19 cellular contexts compared by ENCODE assay signal in the genomic region with DNA sequence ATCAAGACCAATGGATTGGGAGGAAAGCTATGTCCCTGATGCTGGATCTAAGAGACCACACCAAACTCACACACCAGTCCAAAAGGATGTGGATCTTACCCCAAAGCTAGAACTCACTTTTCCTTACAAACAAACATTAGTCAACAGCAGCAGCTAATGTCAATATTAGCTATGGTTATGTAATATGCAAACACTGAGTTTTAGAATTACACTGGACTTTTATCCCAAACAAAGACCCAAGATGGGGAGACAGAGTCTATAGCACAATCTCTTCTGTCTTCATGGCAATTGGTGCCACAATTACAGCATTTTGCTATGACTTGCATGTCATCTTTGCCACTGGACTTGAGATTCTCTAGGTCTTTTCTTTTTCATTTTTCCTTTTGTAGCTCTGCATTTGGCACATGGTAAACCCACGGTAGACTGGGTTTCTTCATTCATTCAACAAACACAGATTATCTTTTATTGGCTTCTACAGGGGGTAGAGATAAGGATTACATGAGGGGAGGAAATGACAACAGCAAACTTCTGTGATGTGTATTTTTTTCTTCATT. TPM values are rescaled to one million over a fixed set of nuclear protein-coding genes. Genes with fewer than 3 reads are reported as not detected.
DNase-seq lines count a peak whose midpoint lies in the region; ATAC-seq, FAIRE-seq and TF ChIP-seq lines count a peak whose summit lies in the region.
"Had no signal": no experiment of that assay in that cellular context is flagged by ENCODE, and none has a peak within 500 bp of the region (broad histone marks: within the 10 kb centered on the region; RNA-seq: fewer than 3 reads in every experiment).

No MANE protein-coding gene starts in this region.

- no peak overlapping the region for H3K9ac ChIP-seq in BLaER1 treated with 17β-estradiol and CSF1 and Interleukin-3, amounts not matched to agents 10 nM and 100 nM
- H3K9ac ChIP-seq in HepG2 (ENCODE audit: insufficient read depth, low read depth, low read length) = peak overlapping the region; percentile 5; the same call in 1 of the 2 replicates
- H3K9ac ChIP-seq: GM23248 had no signal

- BruUV-seq in HepG2 (replicated peaks; lab: Mats Ljungman, UMichigan) = no TSS peak

- H3K27me3 ChIP-seq in BLaER1 treated with 17β-estradiol and CSF1 and Interleukin-3, amounts not matched to agents 10 nM and 100 nM = no peaks in the 10 kb centered on the region
- no peaks in the 10 kb centered on the region for H3K27me3 ChIP-seq in HepG2 (ENCODE audit: control insufficient read depth in 1 of 2, insufficient read depth in 2 of 2, low read length in 2 of 2)
- H3K27me3 ChIP-seq: SJCRH30 had no signal

- 0 out of 4 replicates have a peak, but pooled peaks of 1 of the 2 experiments have one; percentile 34 for TF ChIP-seq POLR2A in HepG2 (IDR thresholded peaks at IDR 0.05; ENCODE audit: insufficient read depth in 1 of 2, low read depth in 2 of 2, low read length in 2 of 2)

- peak; percentile 50; the same call in 1 of the 2 replicates for TF ChIP-seq RAD21 in HepG2 (CRISPR knock-in tag; IDR thresholded peaks at IDR 0.05)

- POLR2A ChIA-PET in HepG2 (lab: Yijun Ruan, JAX) = interaction anchor here (1.1 to 5.2 kb wide), 15 partner anchors 10 to 1060 kb away, joined by 3 to 66 read pairs (median 6); partner anchors contain the start of genes ACTR2, CEP68 and SPRED2

- no peak overlapping the region for H3K4me3 ChIP-seq in BLaER1 treated with 17β-estradiol and CSF1 and Interleukin-3, amounts not matched to agents 10 nM and 100 nM
- peak overlapping the region in 2 of 3 experiments; percentile 5 to 21; a peak in 3 of 6 replicates for H3K4me3 ChIP-seq in HepG2 (replicated peaks in 1 of 3; ENCODE audit: insufficient read depth in 1 of 3, low read depth in 2 of 3, low read length in 3 of 3)
- H3K4me3 ChIP-seq: GM23248, SJCRH30 had no signal

- H4K20me1 ChIP-seq in BLaER1 treated with 17β-estradiol and CSF1 and Interleukin-3, amounts not matched to agents 10 nM and 100 nM = peaks cover 47 to 100% (median 83%) of the 10 kb centered on the region in 11 experiments; a peak in 21 of 22 replicates
- no peaks in the 10 kb centered on the region for H4K20me1 ChIP-seq in HepG2 (ENCODE audit: insufficient read depth, low read length)

- no peaks in the 10 kb centered on the region for H3K9me3 ChIP-seq in BLaER1 treated with 17β-estradiol and CSF1 and Interleukin-3, amounts not matched to agents 10 nM and 100 nM (replicated peaks in 1 of 11)
- no peaks in the 10 kb centered on the region for H3K9me3 ChIP-seq in KOPT-K1 (ENCODE audit: insufficient read depth, low read length, poor library complexity, severe bottlenecking)
- H3K9me3 ChIP-seq in HepG2 (ENCODE audit: low read length) = no peaks in the 10 kb centered on the region
- H3K9me3 ChIP-seq: SJCRH30 had no signal

- no peak overlapping the region for H3K27ac ChIP-seq in BLaER1 treated with 17β-estradiol and CSF1 and Interleukin-3, amounts not matched to agents 10 nM and 100 nM
- H3K27ac ChIP-seq in KOPT-K1 (ENCODE audit: low read depth, low read length, poor library complexity, severe bottlenecking) (peak overlapping the region; percentile 21), VCaP (peak overlapping the region; percentile 73), HepG2 (ENCODE audit: extremely low read length, insufficient read depth, low read length) (peak overlapping the region; percentile 67)
- H3K27ac ChIP-seq: GM23248, RWPE1, SJCRH30 had no signal

- CTCF ChIA-PET in HepG2 (lab: Yijun Ruan, JAX; ENCODE audit: low intra/inter-chr PET ratio, low total read pairs) = no interaction called here

- peaks cover 0 to 17% (median 7%) of the 10 kb centered on the region in 11 experiments; a peak in 10 of 22 replicates for H3K36me3 ChIP-seq in BLaER1 treated with 17β-estradiol and CSF1 and Interleukin-3, amounts not matched to agents 10 nM and 100 nM
- H3K36me3 ChIP-seq in KOPT-K1 (ENCODE audit: insufficient read depth, low read length) (no peaks in the 10 kb centered on the region), HepG2 (replicated peaks in 1 of 2; ENCODE audit: control insufficient read depth in 1 of 2, insufficient read depth in 2 of 2, low read length in 2 of 2) (peaks cover 0 to 24% of the 10 kb centered on the region in 2 experiments; a peak in 3 of 5 replicates)
- H3K36me3 ChIP-seq: SJCRH30 had no signal

- DNase-seq in HepG2 (ENCODE audit: low spot score) (peak; percentile 96), hepatic stellate cell (ENCODE audit: low spot score) (no peak), GM19239 (ENCODE audit: insufficient read length, low spot score) (no peak)
- DNase-seq: AML-193; CD8-positive, alpha-beta T cell; EL; GM23248; Karpas-422; NCI-H1417; NCI-H2029 treated with DMSO at 0.1 percent for 48 hours; NCI-H510A; SJCRH30; SW 1271 had no signal

- H3K4me2 ChIP-seq in BLaER1 treated with 17β-estradiol and CSF1 and Interleukin-3, amounts not matched to agents 10 nM and 100 nM = peak overlapping the region in 6 of 11 experiments; percentile 81 to 94 (median 84); a peak in 2 of 22 replicates
- H3K4me2 ChIP-seq in HepG2 (ENCODE audit: low read depth, low read length) = peak overlapping the region; percentile 60

- peaks cover 93% of the 10 kb centered on the region for H3K79me2 ChIP-seq in HepG2 (ENCODE audit: insufficient read depth, low read length)

- H3K4me1 ChIP-seq in BLaER1 treated with 17β-estradiol and CSF1 and Interleukin-3, amounts not matched to agents 10 nM and 100 nM = peaks cover 53 to 85% (median 69%) of the 10 kb centered on the region in 10 experiments
- peaks cover 95% of the 10 kb centered on the region for H3K4me1 ChIP-seq in HepG2 (ENCODE audit: insufficient read depth, low read length)

- peak; percentile 96 for FAIRE-seq in HepG2 (lab: Jason Lieb, UNC)
- FAIRE-seq in GM19239 (lab: Jason Lieb, UNC) = no peak

- WGBS in HepG2 (ENCODE audit: low lambda C conversion rate) = 0% methylated on average over 1 of the region's 1 CpG

- no peak overlapping the region for H2AFZ ChIP-seq in HepG2 (ENCODE audit: low read length)
- H2AFZ ChIP-seq: GM23248 had no signal

- TF ChIP-seq EP300 in HepG2 (IDR thresholded peaks at IDR 0.05; ENCODE audit: low read depth in 2 of 2, low read length in 2 of 2) (peak; percentile 90 to 100), HepG2 (CRISPR knock-in tag; IDR thresholded peaks at IDR 0.05; ENCODE audit: borderline replicate concordance) (peak; percentile 98)

- TF ChIP-seq CTCF in VCaP (conservative IDR thresholded peaks at IDR 0.05) (no peak), HepG2 (CRISPR knock-in tag; IDR thresholded peaks at IDR 0.05) (no peak)

- in situ Hi-C loops in HepG2 (cut with HindIII; ENCODE audit: extremely low pct_ligation_motif_present, low pct_unique_long_range_greater_than_20kb) = no loop called here

- ATAC-seq in HepG2 (peak; percentile 78), GM21390 (IDR thresholded peaks at IDR 0.05; ENCODE audit: unreplicated experiment) (no peak), HG03108 (IDR thresholded peaks at IDR 0.05; ENCODE audit: unreplicated experiment) (no peak)
- ATAC-seq: CD8-positive, alpha-beta T cell had no signal

- intact Hi-C loops in HepG2 (cut with micrococcal nuclease; ENCODE audit: unreplicated experiment) = loop anchor here (1.0 kb wide), 1 partner anchor 9 kb away; no protein-coding TSS in a partner anchor

TF ChIP-seq in HepG2, 621 proteins besides CTCF, POLR2A, EP300 and RAD21 (continues in another document):
- TF ChIP-seq, protein P1, sequence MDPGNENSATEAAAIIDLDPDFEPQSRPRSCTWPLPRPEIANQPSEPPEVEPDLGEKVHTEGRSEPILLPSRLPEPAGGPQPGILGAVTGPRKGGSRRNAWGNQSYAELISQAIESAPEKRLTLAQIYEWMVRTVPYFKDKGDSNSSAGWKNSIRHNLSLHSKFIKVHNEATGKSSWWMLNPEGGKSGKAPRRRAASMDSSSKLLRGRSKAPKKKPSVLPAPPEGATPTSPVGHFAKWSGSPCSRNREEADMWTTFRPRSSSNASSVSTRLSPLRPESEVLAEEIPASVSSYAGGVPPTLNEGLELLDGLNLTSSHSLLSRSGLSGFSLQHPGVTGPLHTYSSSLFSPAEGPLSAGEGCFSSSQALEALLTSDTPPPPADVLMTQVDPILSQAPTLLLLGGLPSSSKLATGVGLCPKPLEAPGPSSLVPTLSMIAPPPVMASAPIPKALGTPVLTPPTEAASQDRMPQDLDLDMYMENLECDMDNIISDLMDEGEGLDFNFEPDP (CRISPR knock-in tag; conservative IDR thresholded peaks at IDR 0.05) = no peak
- TF ChIP-seq ZKSCAN5 (CRISPR knock-in tag; IDR thresholded peaks at IDR 0.05) (no peak), RBAK (CRISPR knock-in tag; IDR thresholded peaks at IDR 0.05) (no peak), SOX5 (CRISPR knock-in tag; IDR thresholded peaks at IDR 0.05; ENCODE audit: borderline replicate concordance) (peak; percentile 98), FOXK1 (CRISPR knock-in tag; IDR thresholded peaks at IDR 0.05; ENCODE audit: borderline replicate concordance, low read depth) (peak; percentile 97), POLR2AphosphoS5 (IDR thresholded peaks at IDR 0.05; ENCODE audit: low read depth, low read length) (peak; percentile 39; the same call in 1 of the 2 replicates), SRSF4 (IDR thresholded peaks at IDR 0.05; ENCODE audit: low read depth, low read length, poor library complexity, severe bottlenecking) (no peak), NFYB (CRISPR knock-in tag; IDR thresholded peaks at IDR 0.05) (no peak)

RNA-seq across cellular contexts. Expression of gene SPRED2, which starts 59.0 kb away (rescaled TPM):
- 13.0 and 17.7 TPM in 2 replicates for total RNA-seq in HepG2 (2016; rRNA removed; fragmentation: Illumina TruSeq; extraction: Trizol)
- 8.2 and 14.6 TPM in 2 replicates for total RNA-seq in HepG2 (2016; cell fraction: cytosol; rRNA removed; fragmentation: Illumina TruSeq; extraction: Trizol; ENCODE audit: low read depth)
- total RNA-seq in HepG2 (2016; cell fraction: insoluble cytoplasmic fraction; rRNA removed; fragmentation: Illumina TruSeq; extraction: Trizol) = 13.6 and 15.0 TPM in 2 replicates
- total RNA-seq in HepG2 (2016; cell fraction: membrane; rRNA removed; fragmentation: Illumina TruSeq; extraction: Trizol) = 14.7 and 17.3 TPM in 2 replicates
- 17.1 and 21.0 TPM in 2 replicates for total RNA-seq in HepG2 (2016; cell fraction: nucleus; rRNA removed; fragmentation: Illumina TruSeq; extraction: Trizol)
- polyA plus RNA-seq in HepG2 (2011; rRNA removed) = 34.4 and 37.0 TPM in 2 replicates
- polyA plus RNA-seq in HepG2 (2011; cell fraction: cytosol; rRNA removed) = 35.1 and 36.7 TPM in 2 replicates
- polyA plus RNA-seq in HepG2 (2011; cell fraction: nucleus; rRNA removed) = 42.3 and 51.3 TPM in 2 replicates
- 50.2 and 57.7 TPM in 2 replicates for polyA plus RNA-seq in HepG2 (2012)
- polyA plus RNA-seq in HepG2 (2016; cell fraction: cytosol; fragmentation: Illumina TruSeq; extraction: Trizol; ENCODE audit: low read depth) = 7.2 and 7.7 TPM in 2 replicates
- 35.3 and 42.4 TPM in 2 replicates for polyA plus RNA-seq in HepG2 (2016; cell fraction: insoluble cytoplasmic fraction; fragmentation: Illumina TruSeq; extraction: Trizol; ENCODE audit: low read depth)
- 18.9 and 19.9 TPM in 2 replicates for polyA plus RNA-seq in HepG2 (2016; cell fraction: membrane; fragmentation: Illumina TruSeq; extraction: Trizol; ENCODE audit: low read depth)
- 39.6 and 40.2 TPM in 2 replicates for polyA plus RNA-seq in HepG2 (2016; cell fraction: nucleus; fragmentation: Illumina TruSeq; extraction: Trizol; ENCODE audit: insufficient read depth, low read depth)
- polyA minus RNA-seq in HepG2 (2011; rRNA and poly(A)+ RNA removed; ENCODE audit: low replicate concordance) = 4.9 and 74.4 TPM in 2 replicates
- 42.6 and 50.6 TPM in 2 replicates for polyA minus RNA-seq in HepG2 (2011; cell fraction: cytosol; rRNA and poly(A)+ RNA removed)
- 36.3 and 43.9 TPM in 2 replicates for polyA minus RNA-seq in HepG2 (2011; cell fraction: nucleus; rRNA and poly(A)+ RNA removed)

Comparison
In these comparisons a context has a peak if more than half of its experiments do, and no peak if none do; other contexts are left out.
1. H3K27ac ChIP-seq: peak in KOPT-K1 (single experiment), VCaP (single experiment) and HepG2 (single experiment); none in BLaER1 treated with 17β-estradiol and CSF1 and Interleukin-3, amounts not matched to agents 10 nM and 100 nM (0 of 11).
2. H3K4me3 ChIP-seq: peak in HepG2 (2 of 3); none in BLaER1 treated with 17β-estradiol and CSF1 and Interleukin-3, amounts not matched to agents 10 nM and 100 nM (0 of 10).